Comparison of ENCODE assay signal across 8 cellular contexts in genomic region chr22:41447435-41448188, GRCh38. TPM values are rescaled to one million over a fixed set of nuclear protein-coding genes. Genes with fewer than 3 reads are reported as not detected.
DNase-seq lines count a peak whose midpoint lies in the region; ATAC-seq and TF ChIP-seq lines count a peak whose summit lies in the region.

No MANE protein-coding gene starts in this region.

- H3K27ac Mint-ChIP-seq in CD4-positive, alpha-beta memory T cell = peak overlapping the region; percentile 94 to 99 (median 98)
- peak overlapping the region; percentile 100 for H3K27ac Mint-ChIP-seq in nephron progenitor cell

- peaks cover 11% of the 10 kb centered on the region for H3K4me1 ChIP-seq in CD4-positive, alpha-beta memory T cell (ENCODE audit: insufficient read depth, low read length)
- peaks cover 6% of the 10 kb centered on the region for H3K4me1 ChIP-seq in HUES48 (ENCODE audit: control insufficient read depth, insufficient read depth, low read length)
- peaks cover 0 to 12% (median 4%) of the 10 kb centered on the region in 4 donors for H3K4me1 ChIP-seq in Peyer's patch

- H3K4me3 ChIP-seq in CD4-positive, alpha-beta memory T cell (ENCODE audit: low read length in 2 of 2) = peak overlapping the region; percentile 71 to 94
- H3K4me3 ChIP-seq in HUES48 (ENCODE audit: low read depth, low read length) (peak overlapping the region; percentile 80), Peyer's patch (peak overlapping the region; percentile 75 to 89 (median 84)), fibroblast of the aortic adventitia (ENCODE audit: low read depth, low read length) (peak overlapping the region; percentile 95)

- peak; percentile 50 to 74 (median 55) for DNase-seq in CD4-positive, alpha-beta memory T cell
- DNase-seq in Peyer's patch (peak; percentile 56 to 83 (median 83)), fibroblast of the aortic adventitia (ENCODE audit: low read depth) (peak; percentile 53), nephron progenitor cell (peak; percentile 77), superior temporal gyrus (ENCODE audit: extremely low spot score) (peak; percentile 78)
- DNase-seq in activated T-helper 9 cell treated with anti-CD3 and anti-CD28 coated beads, Interleukin-2, amount 50 U/mL, for 16 hours (ENCODE audit: low read depth) = peak; percentile 37

- TF ChIP-seq CTCF in Peyer's patch (IDR thresholded peaks at IDR 0.05) (no peak), fibroblast of the aortic adventitia (IDR thresholded peaks at IDR 0.05; ENCODE audit: insufficient read depth, low read length) (no peak), nephron progenitor cell (IDR thresholded peaks at IDR 0.05) (no peak)

- H3K36me3 Mint-ChIP-seq in CD4-positive, alpha-beta memory T cell = peaks cover 0 to 39% of the 10 kb centered on the region in 2 donors
- peaks cover 12% of the 10 kb centered on the region for H3K36me3 Mint-ChIP-seq in nephron progenitor cell (ENCODE audit: low read depth)

- no peaks in the 10 kb centered on the region for H3K9me3 ChIP-seq in CD4-positive, alpha-beta memory T cell (ENCODE audit: control insufficient read depth in 1 of 2, low read length in 2 of 2)
- H3K9me3 ChIP-seq in HUES48 (ENCODE audit: control insufficient read depth, insufficient read depth, low read length) (no peaks in the 10 kb centered on the region), Peyer's patch (no peaks in the 10 kb centered on the region)

- peaks cover 0 to 2% of the 10 kb centered on the region in 2 donors for H3K27me3 Mint-ChIP-seq in CD4-positive, alpha-beta memory T cell
- H3K27me3 Mint-ChIP-seq in nephron progenitor cell (ENCODE audit: low read depth, poor library complexity) = peaks cover 2% of the 10 kb centered on the region

- peaks cover 0 to 4% (median 0%) of the 10 kb centered on the region in 8 donors for H3K9me3 Mint-ChIP-seq in CD4-positive, alpha-beta memory T cell
- no peaks in the 10 kb centered on the region for H3K9me3 Mint-ChIP-seq in nephron progenitor cell

- H3K4me3 Mint-ChIP-seq in CD4-positive, alpha-beta memory T cell = peak overlapping the region; percentile 90 to 100 (median 96)
- H3K4me3 Mint-ChIP-seq in nephron progenitor cell = peak overlapping the region; percentile 98

- no peak for ATAC-seq in HG03469 (IDR thresholded peaks at IDR 0.05; ENCODE audit: unreplicated experiment)

- peak overlapping the region; percentile 93 for H3K9ac ChIP-seq in HUES48 (ENCODE audit: low read depth, low read length)

- intact Hi-C loops in CD4-positive, alpha-beta memory T cell (cut with micrococcal nuclease) = loop anchor here (1.0 to 10.0 kb wide), 7 partner anchors 21 to 495 kb away; partner anchors contain the start of genes DESI1, PHF5A, PMM1 and POLR3H

- H3K27me3 ChIP-seq in CD4-positive, alpha-beta memory T cell (ENCODE audit: insufficient read depth, low read length) = no peaks in the 10 kb centered on the region
- H3K27me3 ChIP-seq in HUES48 (ENCODE audit: control insufficient read depth, insufficient read depth, low read length) (no peaks in the 10 kb centered on the region), Peyer's patch (no peaks in the 10 kb centered on the region)

- POLR2A ChIA-PET in CD4-positive, alpha-beta memory T cell (lab: Charles Lee; ENCODE audit: partially characterized antibody) = interaction anchor here (0.6 to 10.7 kb wide), 38 partner anchors 10 to 1168 kb away, joined by 3 to 261 read pairs (median 6); partner anchors contain the start of genes ACO2, CCDC134, PHF5A and PMM1

- H3K4me1 Mint-ChIP-seq in CD4-positive, alpha-beta memory T cell = peaks cover 13 to 52% (median 24%) of the 10 kb centered on the region in 4 donors
- H3K4me1 Mint-ChIP-seq in nephron progenitor cell = peaks cover 27% of the 10 kb centered on the region

- CTCF ChIA-PET in CD4-positive, alpha-beta memory T cell (lab: Charles Lee; ENCODE audit: partially characterized antibody) = interaction anchor here (1.0 to 2.1 kb wide), 6 partner anchors 15 to 219 kb away, joined by 3 to 10 read pairs (median 5); partner anchors contain the start of genes ACO2 and PHF5A

- TF ChIP-seq POLR2A in Peyer's patch (IDR thresholded peaks at IDR 0.05) = peak in 1 of 2 donors; percentile 4

- peak overlapping the region; percentile 87 for H3K27ac ChIP-seq in CD4-positive, alpha-beta memory T cell (ENCODE audit: low read depth, low read length)
- peak overlapping the region; percentile 100 for H3K27ac ChIP-seq in HUES48 (ENCODE audit: low read depth, low read length)
- peak overlapping the region; percentile 98 to 100 (median 99) for H3K27ac ChIP-seq in Peyer's patch

- H3K36me3 ChIP-seq in CD4-positive, alpha-beta memory T cell (ENCODE audit: insufficient read depth, low read length) = no peaks in the 10 kb centered on the region
- H3K36me3 ChIP-seq in HUES48 (ENCODE audit: control insufficient read depth, insufficient read depth, low read length) (peaks cover 7% of the 10 kb centered on the region), Peyer's patch (peaks cover 0 to 8% (median 0%) of the 10 kb centered on the region in 3 donors)

RNA-seq across cellular contexts. Expression of gene TOB2, which starts 1.0 kb away (rescaled TPM):
- 10 to 100 TPM; 37.5 to 38.7 TPM for total RNA-seq in CD4-positive, alpha-beta memory T cell
- polyA plus RNA-seq in CD4-positive, alpha-beta memory T cell = 10 to 100 TPM in 1 of 2 donors, 1 to 10 TPM in 1; 9.6 to 26.5 TPM
- 10 to 100 TPM; 18.2 to 78.6 (median 74.4) TPM for total RNA-seq in Peyer's patch
- 25.4 and 40.1 TPM in 2 replicates for total RNA-seq in fibroblast of the aortic adventitia (ENCODE audit: low replicate concordance)

RNA-seq across cellular contexts. Expression of gene PHF5A, which starts 20.9 kb away (rescaled TPM):
- total RNA-seq in CD4-positive, alpha-beta memory T cell = 10 to 100 TPM; 37.7 to 39.2 TPM
- 10 to 100 TPM; 19.7 to 31.6 TPM for polyA plus RNA-seq in CD4-positive, alpha-beta memory T cell
- total RNA-seq in Peyer's patch (10 to 100 TPM; 20.6 to 31.3 (median 23.0) TPM), fibroblast of the aortic adventitia (ENCODE audit: low replicate concordance) (34.6 and 35.7 TPM in 2 replicates)

RNA-seq across cellular contexts. Expression of gene ACO2, which starts 21.3 kb away (rescaled TPM):
- total RNA-seq in CD4-positive, alpha-beta memory T cell = 10 to 100 TPM; 64.8 to 65.0 TPM
- 10 to 100 TPM; 79.6 to 81.2 TPM for polyA plus RNA-seq in CD4-positive, alpha-beta memory T cell
- total RNA-seq in Peyer's patch = 100 to 1,000 TPM; 115 to 394 (median 356) TPM
- 42.2 and 45.9 TPM in 2 replicates for total RNA-seq in fibroblast of the aortic adventitia (ENCODE audit: low replicate concordance)
